In genomic region chr17:38498353-38498752, GRCh38 we compare ENCODE assay signal across 1 cellular context.
TF ChIP-seq lines count a peak whose summit lies in the region.

No MANE protein-coding gene starts in this region.

TF ChIP-seq in H1, 55 proteins besides CTCF, POLR2A, EP300 and RAD21:
- TF ChIP-seq SP2 (IDR thresholded peaks at IDR 0.05; ENCODE audit: low read length) (no peak), MAFK (IDR thresholded peaks at IDR 0.05; ENCODE audit: low read depth, low read length) (no peak), RBBP5 (IDR thresholded peaks at IDR 0.05; ENCODE audit: borderline replicate concordance, low read depth, low read length) (no peak), CEBPB (IDR thresholded peaks at IDR 0.05; ENCODE audit: low read depth, low read length) (no peak), KDM5A (IDR thresholded peaks at IDR 0.05; ENCODE audit: low read length) (no peak)
